Comparison of ENCODE assay signal across 15 cellular contexts in genomic region chr1:34973326-34973725, GRCh38. TPM values are rescaled to one million over a fixed set of nuclear protein-coding genes. Genes with fewer than 3 reads are reported as not detected.
"Had no signal": no experiment of that assay in that cellular context is flagged by ENCODE, and none has a peak within 500 bp of the region (broad histone marks: within the 10 kb centered on the region; RNA-seq: fewer than 3 reads in every experiment).

No MANE protein-coding gene starts in this region.

- H3K36me3 ChIP-seq: gastrocnemius medialis had no signal

- H3K4me3 ChIP-seq: esophagus squamous epithelium, gastrocnemius medialis, heart right ventricle had no signal

- H3K4me3 Mint-ChIP-seq: dendritic cell treated with granulocyte-macrophage colony-stimulating factor and Interleukin-4, amounts not matched to agents 40 ng/mL and 50 ng/mL, for 4 days; effector memory CD8-positive, alpha-beta T cell; naive thymus-derived CD4-positive, alpha-beta T cell; nephron progenitor cell had no signal

- ATAC-seq: effector memory CD8-positive, alpha-beta T cell; gastrocnemius medialis; heart right ventricle; left lobe of liver; naive thymus-derived CD4-positive, alpha-beta T cell; right cardiac atrium had no signal

- H3K27ac ChIP-seq: esophagus squamous epithelium, gastrocnemius medialis, heart right ventricle had no signal

- H3K4me1 ChIP-seq: esophagus squamous epithelium, gastrocnemius medialis had no signal

- H3K9me3 Mint-ChIP-seq: dendritic cell treated with granulocyte-macrophage colony-stimulating factor and Interleukin-4, amounts not matched to agents 40 ng/mL and 50 ng/mL, for 4 days; effector memory CD8-positive, alpha-beta T cell had no signal

- H3K27ac Mint-ChIP-seq: dendritic cell treated with granulocyte-macrophage colony-stimulating factor and Interleukin-4, amounts not matched to agents 40 ng/mL and 50 ng/mL, for 4 days; effector memory CD8-positive, alpha-beta T cell; nephron progenitor cell had no signal

- H3K27me3 Mint-ChIP-seq: effector memory CD8-positive, alpha-beta T cell had no signal

- DNase-seq: effector memory CD8-positive, alpha-beta T cell; esophagus squamous epithelium; gastrocnemius medialis; heart right ventricle; islet precursor cell; mammary epithelial cell; naive thymus-derived CD4-positive, alpha-beta T cell; nephron progenitor cell; right cardiac atrium; small intestine; stimulated activated CD4-positive, alpha-beta T cell treated with anti-CD3 and anti-CD28 coated beads, Interleukin-12 subunit alpha, Interleukin-12 subunit beta, amount 100 ng/mL, for 4 hours; stimulated activated naive CD4-positive, alpha-beta T cell had no signal

- H3K9me3 ChIP-seq: gastrocnemius medialis had no signal

- H3K27me3 ChIP-seq: esophagus squamous epithelium had no signal

RNA-seq across cellular contexts. Expression of gene DLGAP3, which starts 43.9 kb away (rescaled TPM):
- total RNA-seq: urinary bladder had no signal
